Comparison of ENCODE assay signal across 8 cellular contexts in genomic region chrX:110795645-110796510, GRCh38. TPM values are rescaled to one million over a fixed set of nuclear protein-coding genes. Genes with fewer than 3 reads are reported as not detected.
A peak's percentile ranks its signal among the peaks of the same experiment; 100 is the strongest.
DNase-seq lines count a peak whose midpoint lies in the region; ATAC-seq and TF ChIP-seq lines count a peak whose summit lies in the region.

CHRDL1 (minus strand) TSS chrX:110795817; CDS start chrX:110792181, 3,636 bp downstream.

- no peak for TF ChIP-seq POLR2A in spleen (IDR thresholded peaks at IDR 0.05)

- no peaks in the 10 kb centered on the region for H3K9me3 ChIP-seq in iPS-20b (ENCODE audit: insufficient read depth, low read depth, low read length)
- no peaks in the 10 kb centered on the region for H3K9me3 ChIP-seq in spleen

- no peaks in the 10 kb centered on the region for H3K4me1 ChIP-seq in iPS-20b (ENCODE audit: insufficient read depth, low read length)
- H3K4me1 ChIP-seq in spleen, result no peaks in the 10 kb centered on the region

- intact Hi-C loops in spleen (cut with DNase I; ENCODE audit: low total_unique reads), result no loop called here

- H3K27me3 ChIP-seq in iPS-20b (ENCODE audit: insufficient read depth, low read length) (peaks cover 26% of the 10 kb centered on the region), spleen (replicated peaks in 1 of 7) (peaks cover 0 to 54% (median 11%) of the 10 kb centered on the region in 7 donors)

- no peaks in the 10 kb centered on the region for H3K36me3 ChIP-seq in iPS-20b (ENCODE audit: insufficient read depth, low read depth, low read length)
- H3K36me3 ChIP-seq in spleen, result no peaks in the 10 kb centered on the region

- 2 to 22% (median 2%) methylated on average over 28 to 64 of the region's 64 CpGs for WGBS in adipose tissue, 3 donors
- 3 to 41% (median 13%) methylated on average over 29 to 64 of the region's 64 CpGs for WGBS in spleen, 5 donors

- H3K27ac ChIP-seq in adipose tissue (ENCODE audit: low read depth, low read length), result no peak within 1 kb of the TSS
- no peak within 1 kb of the TSS for H3K27ac ChIP-seq in iPS-20b (ENCODE audit: low read length)
- H3K27ac ChIP-seq in spleen, result peak within 1 kb of the TSS in 1 of 8 donors; percentile 11

- ATAC-seq in GM21423 (IDR thresholded peaks at IDR 0.05; ENCODE audit: unreplicated experiment), result no peak

- H3K4me3 ChIP-seq in iPS-20b (ENCODE audit: low read length) (peak within 1 kb of the TSS; percentile 70), spleen (peak within 1 kb of the TSS in 6 of 8 donors; percentile 7 to 51 (median 16))

- TF ChIP-seq CTCF in spleen (IDR thresholded peaks at IDR 0.05 in 8 of 11, conservative IDR thresholded peaks at IDR 0.05 in 3 of 11), result no peak

- DNase-seq in 8988T (peak; percentile 37), HT1080 (ENCODE audit: low read depth) (peak; percentile 31), spleen (no peak), dedifferentiated amniotic fluid mesenchymal stem cell (ENCODE audit: extremely low spot score) (no peak), HUDEP-2 (lab: John Stamatoyannopoulos, UW; ENCODE audit: unreplicated experiment in 76 of 76) (no peak)

- H3K9ac ChIP-seq in iPS-20b (ENCODE audit: low read depth, low read length), result peak within 1 kb of the TSS; percentile 70

RNA-seq across cellular contexts. Expression of gene CHRDL1, which starts in this region (rescaled TPM):
- 3.9 and 4.1 TPM in 2 replicates for total RNA-seq in HT1080 (2014; rRNA removed; shearing (Covaris generic))
- polyA plus RNA-seq in HT1080 (2015; cell fraction: cytosol; rRNA removed), result 1.9 and 2.5 TPM in 2 replicates
- polyA plus RNA-seq in HT1080 (2015; cell fraction: nucleus; rRNA removed), result 2.9 and 4.0 TPM in 2 replicates
- polyA plus RNA-seq in adipose tissue (100 to 1,000 TPM in 1 of 3 donors, 10 to 100 TPM in 1, 1 to 10 TPM in 1; 9.5 to 111 (median 77.8) TPM), spleen (1 to 10 TPM; 1.7 to 9.2 (median 4.1) TPM)
- total RNA-seq in spleen, result 10 to 100 TPM; 12.7 to 92.6 (median 24.0) TPM

Comparison
In these comparisons a context has a peak if more than half of its experiments do, and no peak if none do; other contexts are left out.
1. DNase-seq: peak in 8988T (single experiment) and HT1080 (single experiment); none in spleen (single experiment), dedifferentiated amniotic fluid mesenchymal stem cell (single experiment) and HUDEP-2 (0 of 76).